Comparison of ENCODE assay signal across 1 cellular context in the genomic region with DNA sequence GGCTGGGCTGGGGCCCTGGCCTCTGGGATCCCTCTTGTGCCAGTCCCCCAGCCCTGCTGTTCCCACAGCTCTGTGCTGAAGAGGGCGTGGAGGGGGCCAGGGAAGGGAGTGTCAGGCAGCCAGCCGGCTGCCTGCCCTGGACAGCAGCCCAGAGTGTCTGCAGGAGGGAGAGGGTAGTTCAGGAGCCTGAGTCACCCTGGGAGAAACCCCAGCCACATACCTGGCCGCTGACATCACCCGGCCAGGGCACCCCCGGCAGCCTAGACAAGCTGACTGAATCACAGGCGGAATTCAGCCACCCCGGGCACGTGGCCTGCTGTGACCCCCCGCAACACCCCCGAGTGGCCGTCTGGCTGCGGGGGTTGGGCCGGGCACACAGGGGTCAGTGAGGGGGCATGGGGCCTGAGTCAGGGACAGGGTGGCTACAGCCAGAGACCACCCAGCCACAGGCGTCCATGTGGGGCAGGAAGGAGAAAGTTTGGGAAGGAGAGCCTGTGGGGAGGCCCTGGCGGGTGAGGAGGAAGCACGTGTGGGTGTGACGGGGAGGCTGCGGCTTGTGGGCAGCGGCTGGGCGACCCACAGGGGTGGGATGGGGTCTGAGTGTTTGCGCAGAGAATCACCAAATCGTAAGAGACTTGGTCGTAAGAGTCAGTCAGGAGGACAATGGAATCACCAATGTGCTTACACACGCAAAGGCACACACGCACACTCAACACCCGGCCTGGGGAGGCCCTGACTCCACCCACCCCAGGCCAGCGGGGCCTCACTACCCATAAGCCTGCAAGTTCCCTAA.
TF ChIP-seq lines count a peak whose summit lies in the region.

No MANE protein-coding gene starts in this region.

TF ChIP-seq in GM12878, 131 proteins besides CTCF, POLR2A, EP300 and RAD21 (continued from another document and continues in another):
- TF ChIP-seq, protein P1, sequence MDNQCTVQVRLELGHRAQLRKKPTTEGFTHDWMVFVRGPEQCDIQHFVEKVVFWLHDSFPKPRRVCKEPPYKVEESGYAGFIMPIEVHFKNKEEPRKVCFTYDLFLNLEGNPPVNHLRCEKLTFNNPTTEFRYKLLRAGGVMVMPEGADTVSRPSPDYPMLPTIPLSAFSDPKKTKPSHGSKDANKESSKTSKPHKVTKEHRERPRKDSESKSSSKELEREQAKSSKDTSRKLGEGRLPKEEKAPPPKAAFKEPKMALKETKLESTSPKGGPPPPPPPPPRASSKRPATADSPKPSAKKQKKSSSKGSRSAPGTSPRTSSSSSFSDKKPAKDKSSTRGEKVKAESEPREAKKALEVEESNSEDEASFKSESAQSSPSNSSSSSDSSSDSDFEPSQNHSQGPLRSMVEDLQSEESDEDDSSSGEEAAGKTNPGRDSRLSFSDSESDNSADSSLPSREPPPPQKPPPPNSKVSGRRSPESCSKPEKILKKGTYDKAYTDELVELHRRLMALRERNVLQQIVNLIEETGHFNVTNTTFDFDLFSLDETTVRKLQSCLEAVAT (IDR thresholded peaks at IDR 0.05), result 0 out of 2 replicates have a peak, but pooled peaks have one; percentile 9
- no peak for TF ChIP-seq KLF5 (IDR thresholded peaks at IDR 0.05; ENCODE audit: partially characterized antibody)
- TF ChIP-seq WRNIP1 (IDR thresholded peaks at IDR 0.05; ENCODE audit: borderline replicate concordance, low read depth, low read length), result no peak
- TF ChIP-seq ZZZ3 (IDR thresholded peaks at IDR 0.05; ENCODE audit: control insufficient read depth, insufficient read length, low read depth), result no peak
- no peak for TF ChIP-seq MXI1 (IDR thresholded peaks at IDR 0.05; ENCODE audit: low read depth, low read length)
- TF ChIP-seq BRCA1 (IDR thresholded peaks at IDR 0.05; ENCODE audit: low read depth, low read length), result no peak
- peak; percentile 33; the same call in 1 of the 2 replicates for TF ChIP-seq EED (IDR thresholded peaks at IDR 0.05; ENCODE audit: low read depth)
- TF ChIP-seq PML (IDR thresholded peaks at IDR 0.05; ENCODE audit: low read length), result no peak
- TF ChIP-seq, protein P2, sequence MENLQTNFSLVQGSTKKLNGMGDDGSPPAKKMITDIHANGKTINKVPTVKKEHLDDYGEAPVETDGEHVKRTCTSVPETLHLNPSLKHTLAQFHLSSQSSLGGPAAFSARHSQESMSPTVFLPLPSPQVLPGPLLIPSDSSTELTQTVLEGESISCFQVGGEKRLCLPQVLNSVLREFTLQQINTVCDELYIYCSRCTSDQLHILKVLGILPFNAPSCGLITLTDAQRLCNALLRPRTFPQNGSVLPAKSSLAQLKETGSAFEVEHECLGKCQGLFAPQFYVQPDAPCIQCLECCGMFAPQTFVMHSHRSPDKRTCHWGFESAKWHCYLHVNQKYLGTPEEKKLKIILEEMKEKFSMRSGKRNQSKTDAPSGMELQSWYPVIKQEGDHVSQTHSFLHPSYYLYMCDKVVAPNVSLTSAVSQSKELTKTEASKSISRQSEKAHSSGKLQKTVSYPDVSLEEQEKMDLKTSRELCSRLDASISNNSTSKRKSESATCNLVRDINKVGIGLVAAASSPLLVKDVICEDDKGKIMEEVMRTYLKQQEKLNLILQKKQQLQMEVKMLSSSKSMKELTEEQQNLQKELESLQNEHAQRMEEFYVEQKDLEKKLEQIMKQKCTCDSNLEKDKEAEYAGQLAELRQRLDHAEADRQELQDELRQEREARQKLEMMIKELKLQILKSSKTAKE (IDR thresholded peaks at IDR 0.05; ENCODE audit: low read depth, poor library complexity, severe bottlenecking), result peak; percentile 40
- peak; percentile 31; the same call in 1 of the 2 replicates for TF ChIP-seq RAD51 (IDR thresholded peaks at IDR 0.05)
- TF ChIP-seq BCL11A (IDR thresholded peaks at IDR 0.05; ENCODE audit: low read depth, low read length), result no peak
- no peak for TF ChIP-seq HDAC6 (IDR thresholded peaks at IDR 0.05; ENCODE audit: unreplicated experiment)
- TF ChIP-seq, protein P3, sequence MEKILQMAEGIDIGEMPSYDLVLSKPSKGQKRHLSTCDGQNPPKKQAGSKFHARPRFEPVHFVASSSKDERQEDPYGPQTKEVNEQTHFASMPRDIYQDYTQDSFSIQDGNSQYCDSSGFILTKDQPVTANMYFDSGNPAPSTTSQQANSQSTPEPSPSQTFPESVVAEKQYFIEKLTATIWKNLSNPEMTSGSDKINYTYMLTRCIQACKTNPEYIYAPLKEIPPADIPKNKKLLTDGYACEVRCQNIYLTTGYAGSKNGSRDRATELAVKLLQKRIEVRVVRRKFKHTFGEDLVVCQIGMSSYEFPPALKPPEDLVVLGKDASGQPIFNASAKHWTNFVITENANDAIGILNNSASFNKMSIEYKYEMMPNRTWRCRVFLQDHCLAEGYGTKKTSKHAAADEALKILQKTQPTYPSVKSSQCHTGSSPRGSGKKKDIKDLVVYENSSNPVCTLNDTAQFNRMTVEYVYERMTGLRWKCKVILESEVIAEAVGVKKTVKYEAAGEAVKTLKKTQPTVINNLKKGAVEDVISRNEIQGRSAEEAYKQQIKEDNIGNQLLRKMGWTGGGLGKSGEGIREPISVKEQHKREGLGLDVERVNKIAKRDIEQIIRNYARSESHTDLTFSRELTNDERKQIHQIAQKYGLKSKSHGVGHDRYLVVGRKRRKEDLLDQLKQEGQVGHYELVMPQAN (conservative IDR thresholded peaks at IDR 0.05), result no peak
- TF ChIP-seq, protein P4, sequence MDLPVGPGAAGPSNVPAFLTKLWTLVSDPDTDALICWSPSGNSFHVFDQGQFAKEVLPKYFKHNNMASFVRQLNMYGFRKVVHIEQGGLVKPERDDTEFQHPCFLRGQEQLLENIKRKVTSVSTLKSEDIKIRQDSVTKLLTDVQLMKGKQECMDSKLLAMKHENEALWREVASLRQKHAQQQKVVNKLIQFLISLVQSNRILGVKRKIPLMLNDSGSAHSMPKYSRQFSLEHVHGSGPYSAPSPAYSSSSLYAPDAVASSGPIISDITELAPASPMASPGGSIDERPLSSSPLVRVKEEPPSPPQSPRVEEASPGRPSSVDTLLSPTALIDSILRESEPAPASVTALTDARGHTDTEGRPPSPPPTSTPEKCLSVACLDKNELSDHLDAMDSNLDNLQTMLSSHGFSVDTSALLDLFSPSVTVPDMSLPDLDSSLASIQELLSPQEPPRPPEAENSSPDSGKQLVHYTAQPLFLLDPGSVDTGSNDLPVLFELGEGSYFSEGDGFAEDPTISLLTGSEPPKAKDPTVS (IDR thresholded peaks at IDR 0.05; ENCODE audit: low read depth, low read length), result no peak
- TF ChIP-seq, protein P5, sequence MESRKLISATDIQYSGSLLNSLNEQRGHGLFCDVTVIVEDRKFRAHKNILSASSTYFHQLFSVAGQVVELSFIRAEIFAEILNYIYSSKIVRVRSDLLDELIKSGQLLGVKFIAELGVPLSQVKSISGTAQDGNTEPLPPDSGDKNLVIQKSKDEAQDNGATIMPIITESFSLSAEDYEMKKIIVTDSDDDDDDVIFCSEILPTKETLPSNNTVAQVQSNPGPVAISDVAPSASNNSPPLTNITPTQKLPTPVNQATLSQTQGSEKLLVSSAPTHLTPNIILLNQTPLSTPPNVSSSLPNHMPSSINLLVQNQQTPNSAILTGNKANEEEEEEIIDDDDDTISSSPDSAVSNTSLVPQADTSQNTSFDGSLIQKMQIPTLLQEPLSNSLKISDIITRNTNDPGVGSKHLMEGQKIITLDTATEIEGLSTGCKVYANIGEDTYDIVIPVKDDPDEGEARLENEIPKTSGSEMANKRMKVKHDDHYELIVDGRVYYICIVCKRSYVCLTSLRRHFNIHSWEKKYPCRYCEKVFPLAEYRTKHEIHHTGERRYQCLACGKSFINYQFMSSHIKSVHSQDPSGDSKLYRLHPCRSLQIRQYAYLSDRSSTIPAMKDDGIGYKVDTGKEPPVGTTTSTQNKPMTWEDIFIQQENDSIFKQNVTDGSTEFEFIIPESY (IDR thresholded peaks at IDR 0.05), result no peak
- TF ChIP-seq, protein P6, sequence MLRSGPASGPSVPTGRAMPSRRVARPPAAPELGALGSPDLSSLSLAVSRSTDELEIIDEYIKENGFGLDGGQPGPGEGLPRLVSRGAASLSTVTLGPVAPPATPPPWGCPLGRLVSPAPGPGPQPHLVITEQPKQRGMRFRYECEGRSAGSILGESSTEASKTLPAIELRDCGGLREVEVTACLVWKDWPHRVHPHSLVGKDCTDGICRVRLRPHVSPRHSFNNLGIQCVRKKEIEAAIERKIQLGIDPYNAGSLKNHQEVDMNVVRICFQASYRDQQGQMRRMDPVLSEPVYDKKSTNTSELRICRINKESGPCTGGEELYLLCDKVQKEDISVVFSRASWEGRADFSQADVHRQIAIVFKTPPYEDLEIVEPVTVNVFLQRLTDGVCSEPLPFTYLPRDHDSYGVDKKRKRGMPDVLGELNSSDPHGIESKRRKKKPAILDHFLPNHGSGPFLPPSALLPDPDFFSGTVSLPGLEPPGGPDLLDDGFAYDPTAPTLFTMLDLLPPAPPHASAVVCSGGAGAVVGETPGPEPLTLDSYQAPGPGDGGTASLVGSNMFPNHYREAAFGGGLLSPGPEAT (IDR thresholded peaks at IDR 0.05; ENCODE audit: low read depth), result no peak
- TF ChIP-seq CHD4 (IDR thresholded peaks at IDR 0.05), result no peak
- TF ChIP-seq, protein P7, sequence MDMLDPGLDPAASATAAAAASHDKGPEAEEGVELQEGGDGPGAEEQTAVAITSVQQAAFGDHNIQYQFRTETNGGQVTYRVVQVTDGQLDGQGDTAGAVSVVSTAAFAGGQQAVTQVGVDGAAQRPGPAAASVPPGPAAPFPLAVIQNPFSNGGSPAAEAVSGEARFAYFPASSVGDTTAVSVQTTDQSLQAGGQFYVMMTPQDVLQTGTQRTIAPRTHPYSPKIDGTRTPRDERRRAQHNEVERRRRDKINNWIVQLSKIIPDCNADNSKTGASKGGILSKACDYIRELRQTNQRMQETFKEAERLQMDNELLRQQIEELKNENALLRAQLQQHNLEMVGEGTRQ (IDR thresholded peaks at IDR 0.05; ENCODE audit: borderline replicate concordance, low read depth, low read length), result no peak
- TF ChIP-seq, protein P8, sequence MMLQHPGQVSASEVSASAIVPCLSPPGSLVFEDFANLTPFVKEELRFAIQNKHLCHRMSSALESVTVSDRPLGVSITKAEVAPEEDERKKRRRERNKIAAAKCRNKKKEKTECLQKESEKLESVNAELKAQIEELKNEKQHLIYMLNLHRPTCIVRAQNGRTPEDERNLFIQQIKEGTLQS (IDR thresholded peaks at IDR 0.05; ENCODE audit: borderline replicate concordance, extremely low read depth, low read depth, low read length), result no peak
- TF ChIP-seq RCOR1 (conservative IDR thresholded peaks at IDR 0.05; ENCODE audit: low read depth, low read length), result no peak
- no peak for TF ChIP-seq MEF2A (IDR thresholded peaks at IDR 0.05; ENCODE audit: insufficient read depth, low read depth, low read length)
- TF ChIP-seq CBX5 (IDR thresholded peaks at IDR 0.05; ENCODE audit: low read depth), result no peak
- TF ChIP-seq, protein P9, sequence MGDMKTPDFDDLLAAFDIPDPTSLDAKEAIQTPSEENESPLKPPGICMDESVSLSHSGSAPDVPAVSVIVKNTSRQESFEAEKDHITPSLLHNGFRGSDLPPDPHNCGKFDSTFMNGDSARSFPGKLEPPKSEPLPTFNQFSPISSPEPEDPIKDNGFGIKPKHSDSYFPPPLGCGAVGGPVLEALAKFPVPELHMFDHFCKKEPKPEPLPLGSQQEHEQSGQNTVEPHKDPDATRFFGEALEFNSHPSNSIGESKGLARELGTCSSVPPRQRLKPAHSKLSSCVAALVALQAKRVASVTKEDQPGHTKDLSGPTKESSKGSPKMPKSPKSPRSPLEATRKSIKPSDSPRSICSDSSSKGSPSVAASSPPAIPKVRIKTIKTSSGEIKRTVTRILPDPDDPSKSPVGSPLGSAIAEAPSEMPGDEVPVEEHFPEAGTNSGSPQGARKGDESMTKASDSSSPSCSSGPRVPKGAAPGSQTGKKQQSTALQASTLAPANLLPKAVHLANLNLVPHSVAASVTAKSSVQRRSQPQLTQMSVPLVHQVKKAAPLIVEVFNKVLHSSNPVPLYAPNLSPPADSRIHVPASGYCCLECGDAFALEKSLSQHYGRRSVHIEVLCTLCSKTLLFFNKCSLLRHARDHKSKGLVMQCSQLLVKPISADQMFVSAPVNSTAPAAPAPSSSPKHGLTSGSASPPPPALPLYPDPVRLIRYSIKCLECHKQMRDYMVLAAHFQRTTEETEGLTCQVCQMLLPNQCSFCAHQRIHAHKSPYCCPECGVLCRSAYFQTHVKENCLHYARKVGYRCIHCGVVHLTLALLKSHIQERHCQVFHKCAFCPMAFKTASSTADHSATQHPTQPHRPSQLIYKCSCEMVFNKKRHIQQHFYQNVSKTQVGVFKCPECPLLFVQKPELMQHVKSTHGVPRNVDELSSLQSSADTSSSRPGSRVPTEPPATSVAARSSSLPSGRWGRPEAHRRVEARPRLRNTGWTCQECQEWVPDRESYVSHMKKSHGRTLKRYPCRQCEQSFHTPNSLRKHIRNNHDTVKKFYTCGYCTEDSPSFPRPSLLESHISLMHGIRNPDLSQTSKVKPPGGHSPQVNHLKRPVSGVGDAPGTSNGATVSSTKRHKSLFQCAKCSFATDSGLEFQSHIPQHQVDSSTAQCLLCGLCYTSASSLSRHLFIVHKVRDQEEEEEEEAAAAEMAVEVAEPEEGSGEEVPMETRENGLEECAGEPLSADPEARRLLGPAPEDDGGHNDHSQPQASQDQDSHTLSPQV (IDR thresholded peaks at IDR 0.05), result no peak
- no peak for TF ChIP-seq SUZ12 (IDR thresholded peaks at IDR 0.05; ENCODE audit: unreplicated experiment)
- TF ChIP-seq PAX8 (IDR thresholded peaks at IDR 0.05), result no peak
- no peak for TF ChIP-seq ZNF384 (IDR thresholded peaks at IDR 0.05; ENCODE audit: borderline replicate concordance, low read depth, low read length)
- peak; percentile 64 for TF ChIP-seq ATF7 (IDR thresholded peaks at IDR 0.05; ENCODE audit: low read depth)
- no peak for TF ChIP-seq HDAC2 (IDR thresholded peaks at IDR 0.05)
- no peak for TF ChIP-seq HDGF (IDR thresholded peaks at IDR 0.05)
- TF ChIP-seq, protein P10, sequence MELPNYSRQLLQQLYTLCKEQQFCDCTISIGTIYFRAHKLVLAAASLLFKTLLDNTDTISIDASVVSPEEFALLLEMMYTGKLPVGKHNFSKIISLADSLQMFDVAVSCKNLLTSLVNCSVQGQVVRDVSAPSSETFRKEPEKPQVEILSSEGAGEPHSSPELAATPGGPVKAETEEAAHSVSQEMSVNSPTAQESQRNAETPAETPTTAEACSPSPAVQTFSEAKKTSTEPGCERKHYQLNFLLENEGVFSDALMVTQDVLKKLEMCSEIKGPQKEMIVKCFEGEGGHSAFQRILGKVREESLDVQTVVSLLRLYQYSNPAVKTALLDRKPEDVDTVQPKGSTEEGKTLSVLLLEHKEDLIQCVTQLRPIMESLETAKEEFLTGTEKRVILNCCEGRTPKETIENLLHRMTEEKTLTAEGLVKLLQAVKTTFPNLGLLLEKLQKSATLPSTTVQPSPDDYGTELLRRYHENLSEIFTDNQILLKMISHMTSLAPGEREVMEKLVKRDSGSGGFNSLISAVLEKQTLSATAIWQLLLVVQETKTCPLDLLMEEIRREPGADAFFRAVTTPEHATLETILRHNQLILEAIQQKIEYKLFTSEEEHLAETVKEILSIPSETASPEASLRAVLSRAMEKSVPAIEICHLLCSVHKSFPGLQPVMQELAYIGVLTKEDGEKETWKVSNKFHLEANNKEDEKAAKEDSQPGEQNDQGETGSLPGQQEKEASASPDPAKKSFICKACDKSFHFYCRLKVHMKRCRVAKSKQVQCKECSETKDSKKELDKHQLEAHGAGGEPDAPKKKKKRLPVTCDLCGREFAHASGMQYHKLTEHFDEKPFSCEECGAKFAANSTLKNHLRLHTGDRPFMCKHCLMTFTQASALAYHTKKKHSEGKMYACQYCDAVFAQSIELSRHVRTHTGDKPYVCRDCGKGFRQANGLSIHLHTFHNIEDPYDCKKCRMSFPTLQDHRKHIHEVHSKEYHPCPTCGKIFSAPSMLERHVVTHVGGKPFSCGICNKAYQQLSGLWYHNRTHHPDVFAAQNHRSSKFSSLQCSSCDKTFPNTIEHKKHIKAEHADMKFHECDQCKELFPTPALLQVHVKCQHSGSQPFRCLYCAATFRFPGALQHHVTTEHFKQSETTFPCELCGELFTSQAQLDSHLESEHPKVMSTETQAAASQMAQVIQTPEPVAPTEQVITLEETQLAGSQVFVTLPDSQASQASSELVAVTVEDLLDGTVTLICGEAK (IDR thresholded peaks at IDR 0.05; ENCODE audit: borderline replicate concordance), result no peak
- no peak for TF ChIP-seq RBBP5 (conservative IDR thresholded peaks at IDR 0.05)
- TF ChIP-seq PAX5 (IDR thresholded peaks at IDR 0.05; ENCODE audit: borderline replicate concordance, low read depth, low read length), result no peak
- TF ChIP-seq MTA2 (IDR thresholded peaks at IDR 0.05; ENCODE audit: low read depth), result no peak; the same call in 1 of the 2 replicates
